In genomic region chr10:91219371-91220193, GRCh38 we compare ENCODE assay signal across 8 cellular contexts. TPM values are rescaled to one million over a fixed set of nuclear protein-coding genes. Genes with fewer than 3 reads are reported as not detected.
A peak's percentile ranks its signal among the peaks of the same experiment; 100 is the strongest.
DNase-seq lines count a peak whose midpoint lies in the region; ATAC-seq and TF ChIP-seq lines count a peak whose summit lies in the region.

No MANE protein-coding gene starts in this region.

- H2BK12ac ChIP-seq in neuronal stem cell (ENCODE audit: low read length): no peak overlapping the region

- peak overlapping the region; percentile 61 to 95 (median 92) for H3K27ac Mint-ChIP-seq in CD4-positive, alpha-beta memory T cell
- H3K27ac Mint-ChIP-seq in effector memory CD8-positive, alpha-beta T cell: peak overlapping the region; percentile 71 to 95

- H3K4me2 ChIP-seq in neuronal stem cell (ENCODE audit: insufficient read depth, low read length, poor library complexity, severe bottlenecking): no peak overlapping the region

- H2BK5ac ChIP-seq in neuronal stem cell (ENCODE audit: low read length): no peak overlapping the region

- H2AK5ac ChIP-seq in neuronal stem cell (ENCODE audit: low read depth, low read length): no peak overlapping the region

- no peak overlapping the region for H3K18ac ChIP-seq in neuronal stem cell (ENCODE audit: low read length)

- H3K4me1 ChIP-seq in CD4-positive, alpha-beta memory T cell (ENCODE audit: insufficient read depth, low read length): peaks cover 45% of the 10 kb centered on the region
- H3K4me1 ChIP-seq in neuronal stem cell (ENCODE audit: control insufficient read depth in 2 of 2, insufficient read depth in 1 of 2, low read depth in 1 of 2, low read length in 2 of 2) (peaks cover 2 to 12% of the 10 kb centered on the region in 2 donors), mucosa of descending colon (ENCODE audit: low read depth) (peaks cover 21% of the 10 kb centered on the region)

- TF ChIP-seq CTCF in mucosa of descending colon (IDR thresholded peaks at IDR 0.05): no peak

- H3K79me1 ChIP-seq in neuronal stem cell (ENCODE audit: low read depth, low read length): no peaks in the 10 kb centered on the region

- no peaks in the 10 kb centered on the region for H3K9me3 Mint-ChIP-seq in CD4-positive, alpha-beta memory T cell
- no peaks in the 10 kb centered on the region for H3K9me3 Mint-ChIP-seq in effector memory CD8-positive, alpha-beta T cell

- intact Hi-C loops in CD4-positive, alpha-beta memory T cell (cut with micrococcal nuclease): loop anchor here (1.0 to 2.0 kb wide), 4 partner anchors 19 to 347 kb away; partner anchors contain the start of gene HECTD2
- intact Hi-C loops in mucosa of descending colon (cut with DNase I, micrococcal nuclease): loop anchor here in 1 of 2 donors (10.0 kb wide), 1 partner anchor 55 kb away; no protein-coding TSS in a partner anchor

- POLR2A ChIA-PET in CD4-positive, alpha-beta memory T cell (lab: Charles Lee; ENCODE audit: partially characterized antibody): interaction anchor here (1.0 to 9.3 kb wide), 7 partner anchors 9 to 578 kb away, joined by 3 to 120 read pairs (median 5); partner anchors contain the start of gene TNKS2

- H3K36me3 ChIP-seq in CD4-positive, alpha-beta memory T cell (ENCODE audit: insufficient read depth, low read length): no peaks in the 10 kb centered on the region
- H3K36me3 ChIP-seq in MG63: peaks cover 3% of the 10 kb centered on the region; the same call in 1 of the 2 replicates
- peaks cover 0 to 21% of the 10 kb centered on the region in 2 donors for H3K36me3 ChIP-seq in neuronal stem cell (replicated peaks in 1 of 2; ENCODE audit: control insufficient read depth in 2 of 2, insufficient read depth in 2 of 2, low read length in 2 of 2)
- H3K36me3 ChIP-seq in mucosa of descending colon (ENCODE audit: low read depth): no peaks in the 10 kb centered on the region

- peaks cover 5 to 21% of the 10 kb centered on the region in 2 donors for H3K36me3 Mint-ChIP-seq in CD4-positive, alpha-beta memory T cell
- H3K36me3 Mint-ChIP-seq in effector memory CD8-positive, alpha-beta T cell (ENCODE audit: insufficient read depth): peaks cover 12% of the 10 kb centered on the region

- H4K8ac ChIP-seq in neuronal stem cell (ENCODE audit: low read depth, low read length): no peak overlapping the region

- WGBS in neuronal stem cell (ENCODE audit: extremely low coverage in 2 of 2, insufficient read length in 2 of 2, insufficient replicate concordance in 1 of 2), 2 donors: no CpG with 5 or more reads among the region's 8 CpGs

- no peak overlapping the region for H3K9ac ChIP-seq in neuronal stem cell (ENCODE audit: low read depth, low read length, poor library complexity)

- DNase-seq in CD4-positive, alpha-beta memory T cell: no peak
- no peak for DNase-seq in MG63
- no peak for DNase-seq in effector memory CD8-positive, alpha-beta T cell
- DNase-seq in neuronal stem cell (ENCODE audit: low spot score): no peak
- no peak for DNase-seq in AG20443 (ENCODE audit: low spot score)
- DNase-seq in mucosa of descending colon: no peak
- DNase-seq in stimulated activated CD4-positive, alpha-beta T cell treated with anti-CD3 and anti-CD28 coated beads, Interleukin-12 subunit alpha, Interleukin-12 subunit beta, amount 100 ng/mL, for 4 hours: no peak

- no peak overlapping the region for H3K4ac ChIP-seq in neuronal stem cell (ENCODE audit: low read length)

- no peak for ATAC-seq in effector memory CD8-positive, alpha-beta T cell (replicated peaks)
- ATAC-seq in mucosa of descending colon: no peak
- ATAC-seq in HG03139 (IDR thresholded peaks at IDR 0.05; ENCODE audit: unreplicated experiment): no peak

- H3K14ac ChIP-seq in neuronal stem cell (ENCODE audit: low read length): no peak overlapping the region

- no peaks in the 10 kb centered on the region for H3K9me3 ChIP-seq in CD4-positive, alpha-beta memory T cell (ENCODE audit: control insufficient read depth in 1 of 2, low read length in 2 of 2)
- H3K9me3 ChIP-seq in MG63: no peaks in the 10 kb centered on the region
- no peaks in the 10 kb centered on the region for H3K9me3 ChIP-seq in neuronal stem cell (replicated peaks in 1 of 2; ENCODE audit: control insufficient read depth in 2 of 2, insufficient read depth in 1 of 2, low read depth in 1 of 2, low read length in 2 of 2)
- no peaks in the 10 kb centered on the region for H3K9me3 ChIP-seq in mucosa of descending colon

- no peak overlapping the region for H2BK120ac ChIP-seq in neuronal stem cell (ENCODE audit: low read depth, low read length)

- peaks cover 38 to 60% (median 48%) of the 10 kb centered on the region in 4 donors for H3K4me1 Mint-ChIP-seq in CD4-positive, alpha-beta memory T cell
- peaks cover 31 to 47% of the 10 kb centered on the region in 2 donors for H3K4me1 Mint-ChIP-seq in effector memory CD8-positive, alpha-beta T cell (ENCODE audit: low read depth in 2 of 2)

- H3K27ac ChIP-seq in CD4-positive, alpha-beta memory T cell (ENCODE audit: low read depth, low read length): peak overlapping the region; percentile 36
- no peak overlapping the region for H3K27ac ChIP-seq in neuronal stem cell (replicated peaks; ENCODE audit: low read length)

- no peak overlapping the region for H2BK15ac ChIP-seq in neuronal stem cell (ENCODE audit: low read length)

- no peaks in the 10 kb centered on the region for H3K27me3 Mint-ChIP-seq in CD4-positive, alpha-beta memory T cell
- no peaks in the 10 kb centered on the region for H3K27me3 Mint-ChIP-seq in effector memory CD8-positive, alpha-beta T cell

- H3K4me3 ChIP-seq in CD4-positive, alpha-beta memory T cell (ENCODE audit: low read length in 2 of 2): peak overlapping the region in 1 of 2 donors; percentile 56
- peak overlapping the region; percentile 72; the same call in 1 of the 2 replicates for H3K4me3 ChIP-seq in MG63
- H3K4me3 ChIP-seq in neuronal stem cell (ENCODE audit: low read length in 2 of 2): peak overlapping the region; percentile 22 to 59
- no peak overlapping the region for H3K4me3 ChIP-seq in mucosa of descending colon

- CTCF ChIA-PET in CD4-positive, alpha-beta memory T cell (lab: Charles Lee; ENCODE audit: partially characterized antibody): interaction anchor here (0.7 to 1.9 kb wide), 5 partner anchors 8 to 131 kb away, joined by 3 to 8 read pairs (median 4); no protein-coding TSS in a partner anchor

- H3K27me3 ChIP-seq in CD4-positive, alpha-beta memory T cell (ENCODE audit: insufficient read depth, low read length): no peaks in the 10 kb centered on the region
- H3K27me3 ChIP-seq in MG63: no peaks in the 10 kb centered on the region
- peaks cover 0 to 25% (median 0%) of the 10 kb centered on the region in 3 experiments for H3K27me3 ChIP-seq in neuronal stem cell (ENCODE audit: control insufficient read depth in 3 of 3, insufficient read depth in 3 of 3, low read depth in 1 of 3, low read length in 3 of 3)

- H3K23ac ChIP-seq in neuronal stem cell (ENCODE audit: low read depth, low read length, poor library complexity): no peak overlapping the region

- no peak overlapping the region for H4K91ac ChIP-seq in neuronal stem cell (ENCODE audit: low read depth, low read length, poor library complexity)

- H2AFZ ChIP-seq in neuronal stem cell (ENCODE audit: low read length): peak overlapping the region; percentile 59

- peak overlapping the region; percentile 81 to 88 (median 84) for H3K4me3 Mint-ChIP-seq in CD4-positive, alpha-beta memory T cell
- H3K4me3 Mint-ChIP-seq in effector memory CD8-positive, alpha-beta T cell: peak overlapping the region; percentile 78 to 91

RNA-seq across cellular contexts. Expression of gene PCGF5, which starts 0.9 kb away (rescaled TPM):
- 10 to 100 TPM; 51.0 to 52.9 TPM for total RNA-seq in CD4-positive, alpha-beta memory T cell
- polyA plus RNA-seq in CD4-positive, alpha-beta memory T cell: 10 to 100 TPM; 81.5 to 84.2 TPM
- total RNA-seq in MG63 (2014; rRNA removed; shearing (Covaris generic); ENCODE audit: low replicate concordance): 28.8 and 40.7 TPM in 2 replicates
- polyA plus RNA-seq in neuronal stem cell (2013, experiment 1 of 2): 9.6 TPM
- 9.4 TPM for polyA plus RNA-seq in neuronal stem cell (2013, experiment 2 of 2)
- 10 to 100 TPM; 65.0 to 76.1 (median 65.8) TPM for total RNA-seq in mucosa of descending colon
